In genomic region chr10:119658274-119658673, GRCh38 we compare ENCODE assay signal across 1 cellular context.
TF ChIP-seq lines count a peak whose summit lies in the region.

No MANE protein-coding gene starts in this region.

TF ChIP-seq in K562, 482 proteins besides CTCF, POLR2A, EP300 and RAD21 (continued from another document and continues in another):
- TF ChIP-seq GMEB1 (CRISPR knock-in tag; IDR thresholded peaks at IDR 0.05) (no peak), MLX (CRISPR knock-in tag; conservative IDR thresholded peaks at IDR 0.05) (no peak), SRSF9 (IDR thresholded peaks at IDR 0.05; ENCODE audit: borderline replicate concordance, low read depth, low read length) (no peak), FOXK1 (CRISPR knock-in tag; IDR thresholded peaks at IDR 0.05; ENCODE audit: borderline replicate concordance) (no peak), ZNF778 (CRISPR knock-in tag; IDR thresholded peaks at IDR 0.05) (no peak), MGA (IDR thresholded peaks at IDR 0.05) (0 out of 2 replicates have a peak, but pooled peaks have one; percentile 29), ZNF197 (CRISPR knock-in tag; IDR thresholded peaks at IDR 0.05; ENCODE audit: low read depth) (no peak), JUND (IDR thresholded peaks at IDR 0.05; ENCODE audit: borderline replicate concordance, low read depth, low read length) (peak; percentile 95), JUND (tag; IDR thresholded peaks at IDR 0.05; ENCODE audit: borderline replicate concordance, low read depth, low read length) (peak; percentile 92), ZNF263 (CRISPR knock-in tag; IDR thresholded peaks at IDR 0.05; ENCODE audit: borderline replicate concordance) (no peak), DEAF1 (CRISPR knock-in tag; IDR thresholded peaks at IDR 0.05) (no peak), ZFP1 (CRISPR knock-in tag; IDR thresholded peaks at IDR 0.05) (no peak), ZNF76 (CRISPR knock-in tag; IDR thresholded peaks at IDR 0.05; ENCODE audit: borderline replicate concordance) (no peak), JUNB (CRISPR knock-in tag; conservative IDR thresholded peaks at IDR 0.05) (no peak), ARID4B (CRISPR knock-in tag; IDR thresholded peaks at IDR 0.05) (peak; percentile 52; the same call in 1 of the 2 replicates), KHSRP (IDR thresholded peaks at IDR 0.05) (no peak), FOS (IDR thresholded peaks at IDR 0.05; ENCODE audit: extremely low read depth, insufficient read length) (peak; percentile 31), STAG1 (CRISPR knock-in tag; IDR thresholded peaks at IDR 0.05; ENCODE audit: borderline replicate concordance) (no peak), TEAD1 (CRISPR knock-in tag; IDR thresholded peaks at IDR 0.05) (peak in 1 of 2 experiments; percentile 48; a peak in 1 of 4 replicates), MTA3 (IDR thresholded peaks at IDR 0.05; ENCODE audit: borderline replicate concordance) (no peak), RBFOX2 (IDR thresholded peaks at IDR 0.05; ENCODE audit: low read depth, low read length) (no peak), NBN (IDR thresholded peaks at IDR 0.05; ENCODE audit: low read depth) (no peak), ZNF584 (CRISPR knock-in tag; IDR thresholded peaks at IDR 0.05; ENCODE audit: low read depth) (no peak), GABPA (tag; conservative IDR thresholded peaks at IDR 0.05; ENCODE audit: low read depth) (no peak), ARID1B (IDR thresholded peaks at IDR 0.05) (peak; percentile 68), MXD1 (CRISPR knock-in tag; IDR thresholded peaks at IDR 0.05; ENCODE audit: borderline replicate concordance, poor library complexity, severe bottlenecking) (no peak), YY1 (IDR thresholded peaks at IDR 0.05; ENCODE audit: borderline replicate concordance in 1 of 3, control insufficient read depth in 1 of 3, extremely low read depth in 1 of 3, insufficient read depth in 3 of 3, insufficient read length in 1 of 3, insufficient replicate concordance in 2 of 3, low read depth in 1 of 3, low read length in 2 of 3) (peak in 1 of 3 experiments; percentile 21), GATAD2B (IDR thresholded peaks at IDR 0.05; ENCODE audit: borderline replicate concordance) (no peak), BCL6 (CRISPR knock-in tag; IDR thresholded peaks at IDR 0.05) (no peak), ZNF274 (IDR thresholded peaks at IDR 0.05; ENCODE audit: borderline replicate concordance, low read depth, low read length) (no peak), ZBTB9 (CRISPR knock-in tag; IDR thresholded peaks at IDR 0.05) (no peak), ZNF408 (CRISPR knock-in tag; IDR thresholded peaks at IDR 0.05; ENCODE audit: low read depth) (no peak)
